Comparison of ENCODE assay signal across 12 cellular contexts in genomic region chr16:88381820-88382451, GRCh38. TPM values are rescaled to one million over a fixed set of nuclear protein-coding genes. Genes with fewer than 3 reads are reported as not detected.
DNase-seq lines count a peak whose midpoint lies in the region; ATAC-seq and TF ChIP-seq lines count a peak whose summit lies in the region.
"Had no signal": no experiment of that assay in that cellular context is flagged by ENCODE, and none has a peak within 500 bp of the region (broad histone marks: within the 10 kb centered on the region; RNA-seq: fewer than 3 reads in every experiment).

No MANE protein-coding gene starts in this region.

- peaks cover 35% of the 10 kb centered on the region for H4K20me1 ChIP-seq in BLaER1
- no peaks in the 10 kb centered on the region for H4K20me1 ChIP-seq in osteoblast (ENCODE audit: insufficient read depth, low read length)

- no peaks in the 10 kb centered on the region for H3K36me3 Mint-ChIP-seq in activated CD4-positive, alpha-beta T cell treated with anti-CD3 and anti-CD28 coated beads for 36 hours (ENCODE audit: low read depth)
- H3K36me3 Mint-ChIP-seq in endothelial cell (ENCODE audit: low read depth, unreplicated experiment): no peaks in the 10 kb centered on the region

- WGBS in right cardiac atrium: 90% methylated on average over 21 of the region's 21 CpGs

- no peak for ATAC-seq in right cardiac atrium
- no peak for ATAC-seq in activated CD4-positive, alpha-beta T cell treated with anti-CD3 and anti-CD28 coated beads for 36 hours
- ATAC-seq: activated T-cell treated with anti-CD3 and anti-CD28 coated beads, Interleukin-2, amount 50 U/mL, for 72 hours had no signal

- POLR2A ChIA-PET in activated CD4-positive, alpha-beta T cell treated with anti-CD3 and anti-CD28 coated beads for 36 hours (lab: Charles Lee): no interaction called here

- CTCF ChIA-PET in activated CD4-positive, alpha-beta T cell treated with anti-CD3 and anti-CD28 coated beads for 36 hours (lab: Charles Lee): no interaction called here

- intact Hi-C loops in right cardiac atrium (cut with DNase I): loop anchor here in 1 of 4 donors (10.0 kb wide), 1 partner anchor 187 kb away; no protein-coding TSS in a partner anchor
- intact Hi-C loops in activated CD4-positive, alpha-beta T cell treated with anti-CD3 and anti-CD28 coated beads for 36 hours (cut with DNase I, micrococcal nuclease): no loop called here

- H3K27me3 ChIP-seq in BLaER1: peaks cover 58% of the 10 kb centered on the region
- peaks cover 53% of the 10 kb centered on the region for H3K27me3 ChIP-seq in HUES6 (ENCODE audit: control insufficient read depth, insufficient read depth, low read length)
- no peaks in the 10 kb centered on the region for H3K27me3 ChIP-seq in right cardiac atrium (ENCODE audit: control insufficient read depth, insufficient read depth)
- no peaks in the 10 kb centered on the region for H3K27me3 ChIP-seq in osteoblast (ENCODE audit: insufficient read depth, low read length)

- TF ChIP-seq CTCF in osteoblast (IDR thresholded peaks at IDR 0.05; ENCODE audit: extremely low read depth, low read depth, low read length) (no peak), endothelial cell (IDR thresholded peaks at IDR 0.05; ENCODE audit: unreplicated experiment) (no peak)

- H3K4me2 ChIP-seq in BLaER1 (no peak overlapping the region), osteoblast (ENCODE audit: insufficient read depth, low read length) (no peak overlapping the region)

- peak in 2 of 3 donors; percentile 7 to 54 for DNase-seq in right cardiac atrium
- DNase-seq in osteoblast (ENCODE audit: insufficient read length, low spot score, missing footprints): peak; percentile 82
- DNase-seq in NCI-H1417 (lab: John Stamatoyannopoulos, UW): no peak
- DNase-seq in activated CD4-positive, alpha-beta T cell treated with anti-CD3 and anti-CD28 coated beads for 36 hours: no peak
- DNase-seq in endothelial cell (ENCODE audit: low spot score): no peak
- no peak for DNase-seq in AML-193 (lab: John Stamatoyannopoulos, UW)
- DNase-seq: activated CD4-positive, alpha-beta T cell treated with anti-CD3 and anti-CD28 coated beads, Interleukin-2, amount 10 ng/mL, durations not matched to agents 7 days and 5 days; activated T-cell treated with anti-CD3 and anti-CD28 coated beads, Interleukin-2, amount 50 U/mL, for 72 hours; NK-92 treated with Interleukin-12 subunit alpha and Interleukin-12 subunit beta, amount 100 ng/mL, for 24 hours had no signal

- H3K79me2 ChIP-seq in osteoblast (ENCODE audit: insufficient read depth, low read length): peaks cover 32% of the 10 kb centered on the region

- H3K4me1 Mint-ChIP-seq in activated CD4-positive, alpha-beta T cell treated with anti-CD3 and anti-CD28 coated beads for 36 hours: no peaks in the 10 kb centered on the region
- peaks cover 4% of the 10 kb centered on the region for H3K4me1 Mint-ChIP-seq in endothelial cell (ENCODE audit: unreplicated experiment)
- H3K4me1 Mint-ChIP-seq: activated CD4-positive, alpha-beta T cell treated with anti-CD3 and anti-CD28 coated beads, Interleukin-2, amount 10 ng/mL, durations not matched to agents 7 days and 5 days had no signal

- H3K4me3 ChIP-seq in BLaER1: 0 out of 2 replicates have a peak overlapping the region, but pooled peaks have one; percentile 57
- H3K4me3 ChIP-seq in HUES6 (ENCODE audit: low read depth, low read length): no peak overlapping the region
- no peak overlapping the region for H3K4me3 ChIP-seq in right cardiac atrium (ENCODE audit: low read length)
- no peak overlapping the region for H3K4me3 ChIP-seq in osteoblast (ENCODE audit: insufficient read depth, low read length)

- no peak overlapping the region for H2AFZ ChIP-seq in osteoblast (ENCODE audit: low read length)

- H3K27ac Mint-ChIP-seq in activated CD4-positive, alpha-beta T cell treated with anti-CD3 and anti-CD28 coated beads for 36 hours: no peak overlapping the region
- H3K27ac Mint-ChIP-seq in endothelial cell (ENCODE audit: unreplicated experiment): no peak overlapping the region
- H3K27ac Mint-ChIP-seq: activated CD4-positive, alpha-beta T cell treated with anti-CD3 and anti-CD28 coated beads, Interleukin-2, amount 10 ng/mL, durations not matched to agents 7 days and 5 days; activated T-cell treated with anti-CD3 and anti-CD28 coated beads, Interleukin-2, amount 50 U/mL, for 72 hours had no signal

- H3K4me3 Mint-ChIP-seq in activated CD4-positive, alpha-beta T cell treated with anti-CD3 and anti-CD28 coated beads for 36 hours: no peak overlapping the region
- H3K4me3 Mint-ChIP-seq in endothelial cell (ENCODE audit: unreplicated experiment): no peak overlapping the region
- H3K4me3 Mint-ChIP-seq: activated CD4-positive, alpha-beta T cell treated with anti-CD3 and anti-CD28 coated beads, Interleukin-2, amount 10 ng/mL, durations not matched to agents 7 days and 5 days had no signal

- H3K9me3 Mint-ChIP-seq in activated CD4-positive, alpha-beta T cell treated with anti-CD3 and anti-CD28 coated beads for 36 hours (ENCODE audit: low read depth): no peaks in the 10 kb centered on the region
- no peaks in the 10 kb centered on the region for H3K9me3 Mint-ChIP-seq in endothelial cell (ENCODE audit: unreplicated experiment)
- H3K9me3 Mint-ChIP-seq: activated CD4-positive, alpha-beta T cell treated with anti-CD3 and anti-CD28 coated beads, Interleukin-2, amount 10 ng/mL, durations not matched to agents 7 days and 5 days; activated T-cell treated with anti-CD3 and anti-CD28 coated beads, Interleukin-2, amount 50 U/mL, for 72 hours had no signal

- H3K9ac ChIP-seq in BLaER1 (no peak overlapping the region), HUES6 (ENCODE audit: low read length) (peak overlapping the region; percentile 34)

- H3K36me3 ChIP-seq in BLaER1 (no peaks in the 10 kb centered on the region), HUES6 (ENCODE audit: control insufficient read depth, insufficient read depth, low read length) (no peaks in the 10 kb centered on the region), osteoblast (ENCODE audit: insufficient read depth, low read length) (no peaks in the 10 kb centered on the region)
- H3K36me3 ChIP-seq: tibial artery had no signal

- H3K9me3 ChIP-seq in BLaER1: no peaks in the 10 kb centered on the region
- peaks cover 6% of the 10 kb centered on the region; the same call in 1 of the 2 replicates for H3K9me3 ChIP-seq in HUES6 (ENCODE audit: control insufficient read depth, insufficient read depth, low read depth, low read length)
- no peaks in the 10 kb centered on the region for H3K9me3 ChIP-seq in right cardiac atrium (ENCODE audit: control insufficient read depth, low read length)
- no peaks in the 10 kb centered on the region for H3K9me3 ChIP-seq in osteoblast (ENCODE audit: low read depth, low read length)
- H3K9me3 ChIP-seq: tibial artery had no signal

- H3K4me1 ChIP-seq in BLaER1 (peaks cover 44% of the 10 kb centered on the region), HUES6 (ENCODE audit: control insufficient read depth, insufficient read depth, low read length) (peaks cover 21% of the 10 kb centered on the region), right cardiac atrium (ENCODE audit: control insufficient read depth, insufficient read depth, low read length) (no peaks in the 10 kb centered on the region), osteoblast (ENCODE audit: insufficient read depth, low read length) (peaks cover 8% of the 10 kb centered on the region)

- H3K27ac ChIP-seq in BLaER1 (no peak overlapping the region), HUES6 (ENCODE audit: low read depth, low read length) (no peak overlapping the region), right cardiac atrium (ENCODE audit: low read length) (no peak overlapping the region), osteoblast (ENCODE audit: low read depth, low read length) (no peak overlapping the region)

- H3K27me3 Mint-ChIP-seq in activated CD4-positive, alpha-beta T cell treated with anti-CD3 and anti-CD28 coated beads for 36 hours: peaks cover 29% of the 10 kb centered on the region
- peaks cover 22% of the 10 kb centered on the region for H3K27me3 Mint-ChIP-seq in endothelial cell (ENCODE audit: unreplicated experiment)

RNA-seq across cellular contexts. Expression of gene ZNF469, which starts 0.8 kb away (rescaled TPM):
- total RNA-seq in right cardiac atrium (1 to 10 TPM; 1.3 to 1.9 (median 1.8) TPM), osteoblast (5.3 and 8.3 TPM in 2 replicates), endothelial cell (ENCODE audit: unreplicated experiment) (14.7 TPM)
- polyA plus RNA-seq in right cardiac atrium: 0.84 TPM
- under 1 TPM; 0.39 to 0.50 TPM for total RNA-seq in activated CD4-positive, alpha-beta T cell treated with anti-CD3 and anti-CD28 coated beads for 36 hours

Comparison
In these comparisons a context has a peak if more than half of its experiments do, and no peak if none do; other contexts are left out.
1. DNase-seq: peak in right cardiac atrium (2 of 3) and osteoblast (single experiment); none in NCI-H1417 (0 of 3), activated CD4-positive, alpha-beta T cell treated with anti-CD3 and anti-CD28 coated beads for 36 hours (single experiment), endothelial cell (single experiment) and AML-193 (0 of 2).